In the genomic region with DNA sequence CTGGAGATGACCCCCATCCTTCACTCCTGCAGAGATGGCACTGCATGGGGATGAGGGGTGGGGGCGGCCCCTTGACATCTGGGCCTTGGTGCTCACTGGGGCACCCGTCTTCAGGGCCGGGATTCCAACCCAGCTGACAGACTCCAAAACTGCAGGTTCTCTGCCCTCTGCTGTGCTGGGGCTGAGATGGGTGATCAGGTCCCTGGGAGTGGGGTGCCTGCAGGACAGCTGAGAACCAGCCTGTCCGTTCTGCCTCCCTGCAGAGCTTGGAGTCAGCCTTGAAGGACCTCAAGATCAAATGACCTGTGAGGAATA, we compare ENCODE assay signal across 13 cellular contexts. TPM values are rescaled to one million over a fixed set of nuclear protein-coding genes. Genes with fewer than 3 reads are reported as not detected.
DNase-seq lines count a peak whose midpoint lies in the region; ATAC-seq and TF ChIP-seq lines count a peak whose summit lies in the region.
"Had no signal": no experiment of that assay in that cellular context is flagged by ENCODE, and none has a peak within 500 bp of the region (broad histone marks: within the 10 kb centered on the region; RNA-seq: fewer than 3 reads in every experiment).

No MANE protein-coding gene starts in this region.

- peaks cover 7% of the 10 kb centered on the region for H3K36me3 ChIP-seq in Caco-2 (ENCODE audit: control insufficient read depth, insufficient read depth, low read length)

- H3K4me3 Mint-ChIP-seq in Caco-2 (ENCODE audit: unreplicated experiment) = no peak overlapping the region
- no peak overlapping the region for H3K4me3 Mint-ChIP-seq in activated T-helper 2 cell treated with anti-CD3 and anti-CD28 coated beads, Interferon-gamma antibody, Interleukin-2, Interleukin-4, amounts not matched to agents 10 μg/mL and 5 μg/mL and 100 μg/mL, durations not matched to agents 14 hours and 24 hours and 36 hours (ENCODE audit: low read depth)
- H3K4me3 Mint-ChIP-seq in naive thymus-derived CD8-positive, alpha-beta T cell = peak overlapping the region in 3 of 10 donors; percentile 83 to 93 (median 87)

- H3K4me1 ChIP-seq in Caco-2 = no peaks in the 10 kb centered on the region

- POLR2A ChIA-PET in Caco-2 (lab: Charles Lee) = no interaction called here
- POLR2A ChIA-PET in naive thymus-derived CD8-positive, alpha-beta T cell (lab: Charles Lee) = interaction anchor here (0.5 to 6.2 kb wide), 15 partner anchors 9 to 648 kb away, joined by 3 to 95 read pairs (median 5); a partner anchor contains a TSS

- CTCF ChIA-PET in Caco-2 (lab: Charles Lee) = interaction anchor here (0.6 kb wide), 1 partner anchor 257 kb away, joined by 3 read pairs; no protein-coding TSS in a partner anchor

- peak overlapping the region; percentile 50 for H3K27ac Mint-ChIP-seq in Caco-2 (ENCODE audit: unreplicated experiment)
- peak overlapping the region; percentile 33 for H3K27ac Mint-ChIP-seq in activated T-helper 2 cell treated with anti-CD3 and anti-CD28 coated beads, Interferon-gamma antibody, Interleukin-2, Interleukin-4, amounts not matched to agents 10 μg/mL and 5 μg/mL and 100 μg/mL, durations not matched to agents 14 hours and 24 hours and 36 hours
- peak overlapping the region; percentile 27 to 97 (median 85) for H3K27ac Mint-ChIP-seq in naive thymus-derived CD8-positive, alpha-beta T cell

- H3K4me1 Mint-ChIP-seq in Caco-2 (ENCODE audit: low read depth, unreplicated experiment) = peaks cover 4% of the 10 kb centered on the region
- H3K4me1 Mint-ChIP-seq in activated T-helper 2 cell treated with anti-CD3 and anti-CD28 coated beads, Interferon-gamma antibody, Interleukin-2, Interleukin-4, amounts not matched to agents 10 μg/mL and 5 μg/mL and 100 μg/mL, durations not matched to agents 14 hours and 24 hours and 36 hours (ENCODE audit: low read depth) = peaks cover 12% of the 10 kb centered on the region
- peaks cover 7 to 35% (median 31%) of the 10 kb centered on the region in 4 donors for H3K4me1 Mint-ChIP-seq in naive thymus-derived CD8-positive, alpha-beta T cell

- intact Hi-C loops in Caco-2 (cut with micrococcal nuclease; ENCODE audit: unreplicated experiment) = no loop called here
- intact Hi-C loops in activated T-helper 2 cell treated with anti-CD3 and anti-CD28 coated beads, Interferon-gamma antibody, Interleukin-2, Interleukin-4, amounts not matched to agents 10 μg/mL and 5 μg/mL and 100 μg/mL, durations not matched to agents 14 hours and 24 hours and 36 hours (cut with micrococcal nuclease) = no loop called here

- no peak for ATAC-seq in naive thymus-derived CD8-positive, alpha-beta T cell
- ATAC-seq in GM21737 (IDR thresholded peaks at IDR 0.05; ENCODE audit: unreplicated experiment) = no peak

- no peaks in the 10 kb centered on the region for H3K27me3 Mint-ChIP-seq in Caco-2 (ENCODE audit: insufficient read depth, unreplicated experiment)
- H3K27me3 Mint-ChIP-seq in activated T-helper 2 cell treated with anti-CD3 and anti-CD28 coated beads, Interferon-gamma antibody, Interleukin-2, Interleukin-4, amounts not matched to agents 10 μg/mL and 5 μg/mL and 100 μg/mL, durations not matched to agents 14 hours and 24 hours and 36 hours (ENCODE audit: low read depth) = no peaks in the 10 kb centered on the region
- H3K27me3 Mint-ChIP-seq in naive thymus-derived CD8-positive, alpha-beta T cell = no peaks in the 10 kb centered on the region

- peak overlapping the region; percentile 74 for H3K27ac ChIP-seq in C4-2B
- H3K27ac ChIP-seq: PC-9 had no signal

- in situ Hi-C loops in G401 (cut with HindIII; ENCODE audit: low sequenced_read_pairs) = no loop called here

- no peak overlapping the region for H3K4me3 ChIP-seq in Caco-2 (ENCODE audit: low read depth, low read length)
- H3K4me3 ChIP-seq: MG63, PC-9 had no signal

- no peaks in the 10 kb centered on the region for H3K9me3 ChIP-seq in Caco-2
- H3K9me3 ChIP-seq: MG63 had no signal

- H3K9me3 Mint-ChIP-seq in Caco-2 (ENCODE audit: unreplicated experiment) = no peaks in the 10 kb centered on the region
- no peaks in the 10 kb centered on the region for H3K9me3 Mint-ChIP-seq in activated T-helper 2 cell treated with anti-CD3 and anti-CD28 coated beads, Interferon-gamma antibody, Interleukin-2, Interleukin-4, amounts not matched to agents 10 μg/mL and 5 μg/mL and 100 μg/mL, durations not matched to agents 14 hours and 24 hours and 36 hours
- no peaks in the 10 kb centered on the region for H3K9me3 Mint-ChIP-seq in naive thymus-derived CD8-positive, alpha-beta T cell

- H3K27me3 ChIP-seq in Caco-2 (replicated peaks; ENCODE audit: control insufficient read depth, insufficient read depth, low read length) = no peaks in the 10 kb centered on the region
- H3K27me3 ChIP-seq: MG63 had no signal

- H3K36me3 Mint-ChIP-seq in Caco-2 (ENCODE audit: insufficient read depth, unreplicated experiment) = peaks cover 100% of the 10 kb centered on the region
- peaks cover 87% of the 10 kb centered on the region for H3K36me3 Mint-ChIP-seq in activated T-helper 2 cell treated with anti-CD3 and anti-CD28 coated beads, Interferon-gamma antibody, Interleukin-2, Interleukin-4, amounts not matched to agents 10 μg/mL and 5 μg/mL and 100 μg/mL, durations not matched to agents 14 hours and 24 hours and 36 hours (ENCODE audit: low read depth)
- H3K36me3 Mint-ChIP-seq in naive thymus-derived CD8-positive, alpha-beta T cell = peaks cover 0 to 89% (median 7%) of the 10 kb centered on the region in 3 donors

- DNase-seq in Caco-2 (no peak), DMS153 (lab: John Stamatoyannopoulos, UW) (no peak), G401 (ENCODE audit: low spot score) (no peak)
- no peak for DNase-seq in activated T-helper 2 cell treated with anti-CD3 and anti-CD28 coated beads, Interferon-gamma antibody, Interleukin-2, Interleukin-4, amounts not matched to agents 10 μg/mL and 5 μg/mL and 100 μg/mL, durations not matched to agents 14 hours and 24 hours and 36 hours (ENCODE audit: low spot score)
- no peak for DNase-seq in naive thymus-derived CD8-positive, alpha-beta T cell
- DNase-seq: activated CD8-positive, alpha-beta memory T cell treated with anti-CD3 and anti-CD28 coated beads, Interleukin-2, amount 50 U/mL, for 4 hours; amniotic stem cell; MG63; NCI-H1930; PC-9; WERI-Rb-1 had no signal

- no peak for TF ChIP-seq CTCF in C4-2B (conservative IDR thresholded peaks at IDR 0.05)
- TF ChIP-seq CTCF in Caco-2 (IDR thresholded peaks at IDR 0.05; ENCODE audit: insufficient read depth in 1 of 2, low read depth in 1 of 2, low read length in 1 of 2, severe bottlenecking in 1 of 2, unreplicated experiment in 1 of 2) = no peak

- no TSS peak for BruUV-seq in Caco-2 (replicated peaks; lab: Mats Ljungman, UMichigan)

RNA-seq across cellular contexts. Expression of a gene that starts 14.3 kb away (rescaled TPM):
- 180 and 191 TPM in 2 replicates for total RNA-seq in Caco-2 (2022)
- 153 and 159 TPM in 2 replicates for total RNA-seq in activated T-helper 2 cell treated with anti-CD3 and anti-CD28 coated beads, Interferon-gamma antibody, Interleukin-2, Interleukin-4, amounts not matched to agents 10 μg/mL and 5 μg/mL and 100 μg/mL, durations not matched to agents 14 hours and 24 hours and 36 hours
- total RNA-seq in naive thymus-derived CD8-positive, alpha-beta T cell = 10 to 100 TPM; 70.2 to 75.1 TPM
- 10 to 100 TPM; 24.0 to 35.6 (median 33.4) TPM for polyA plus RNA-seq in naive thymus-derived CD8-positive, alpha-beta T cell
- 169 and 215 TPM in 2 replicates for total RNA-seq in G401 (2014; rRNA removed; shearing (Covaris generic))

RNA-seq across cellular contexts. Expression of a gene that starts 14.6 kb away (rescaled TPM):
- total RNA-seq in Caco-2 (2022) = 199 and 220 TPM in 2 replicates
- 123 and 130 TPM in 2 replicates for total RNA-seq in activated T-helper 2 cell treated with anti-CD3 and anti-CD28 coated beads, Interferon-gamma antibody, Interleukin-2, Interleukin-4, amounts not matched to agents 10 μg/mL and 5 μg/mL and 100 μg/mL, durations not matched to agents 14 hours and 24 hours and 36 hours
- total RNA-seq in naive thymus-derived CD8-positive, alpha-beta T cell = 10 to 100 TPM; 61.7 to 74.6 TPM
- 100 to 1,000 TPM; 151 to 216 (median 170) TPM for polyA plus RNA-seq in naive thymus-derived CD8-positive, alpha-beta T cell
- 91.6 and 96.3 TPM in 2 replicates for total RNA-seq in G401 (2014; rRNA removed; shearing (Covaris generic))

RNA-seq across cellular contexts. Expression of a gene that starts 19.6 kb away (rescaled TPM):
- total RNA-seq in Caco-2 (2022) = 128 and 135 TPM in 2 replicates
- total RNA-seq in activated T-helper 2 cell treated with anti-CD3 and anti-CD28 coated beads, Interferon-gamma antibody, Interleukin-2, Interleukin-4, amounts not matched to agents 10 μg/mL and 5 μg/mL and 100 μg/mL, durations not matched to agents 14 hours and 24 hours and 36 hours = 264 and 265 TPM in 2 replicates
- 100 to 1,000 TPM; 165 to 170 TPM for total RNA-seq in naive thymus-derived CD8-positive, alpha-beta T cell
- 100 to 1,000 TPM; 597 to 712 (median 662) TPM for polyA plus RNA-seq in naive thymus-derived CD8-positive, alpha-beta T cell
- total RNA-seq in G401 (2014; rRNA removed; shearing (Covaris generic)) = 281 and 284 TPM in 2 replicates

RNA-seq across cellular contexts. Expression of a gene that starts 44.5 kb away (rescaled TPM):
- total RNA-seq in Caco-2 (2022) = 59.6 TPM in 2 replicates
- total RNA-seq in activated T-helper 2 cell treated with anti-CD3 and anti-CD28 coated beads, Interferon-gamma antibody, Interleukin-2, Interleukin-4, amounts not matched to agents 10 μg/mL and 5 μg/mL and 100 μg/mL, durations not matched to agents 14 hours and 24 hours and 36 hours = 8.1 and 10.4 TPM in 2 replicates
- 10 to 100 TPM; 11.5 to 13.8 TPM for total RNA-seq in naive thymus-derived CD8-positive, alpha-beta T cell
- 1 to 10 TPM; 2.0 to 3.9 (median 3.2) TPM for polyA plus RNA-seq in naive thymus-derived CD8-positive, alpha-beta T cell
- 10.9 and 28.1 TPM in 2 replicates for total RNA-seq in G401 (2014; rRNA removed; shearing (Covaris generic))

RNA-seq across cellular contexts. Expression of a gene that starts 44.6 kb away (rescaled TPM):
- 133 and 158 TPM in 2 replicates for total RNA-seq in Caco-2 (2022)
- total RNA-seq in activated T-helper 2 cell treated with anti-CD3 and anti-CD28 coated beads, Interferon-gamma antibody, Interleukin-2, Interleukin-4, amounts not matched to agents 10 μg/mL and 5 μg/mL and 100 μg/mL, durations not matched to agents 14 hours and 24 hours and 36 hours = 88.4 and 89.9 TPM in 2 replicates
- 10 to 100 TPM; 48.6 to 55.2 TPM for total RNA-seq in naive thymus-derived CD8-positive, alpha-beta T cell
- 10 to 100 TPM; 22.9 to 31.3 (median 28.1) TPM for polyA plus RNA-seq in naive thymus-derived CD8-positive, alpha-beta T cell
- total RNA-seq in G401 (2014; rRNA removed; shearing (Covaris generic)) = 57.0 and 59.3 TPM in 2 replicates

Comparison
In these comparisons a context has a peak if more than half of its experiments do, and no peak if none do; other contexts are left out.
1. H3K27ac Mint-ChIP-seq: peak in every context shown above with its lines; median percentile 85 in naive thymus-derived CD8-positive, alpha-beta T cell; 50 in Caco-2; 33 in activated T-helper 2 cell treated with anti-CD3 and anti-CD28 coated beads, Interferon-gamma antibody, Interleukin-2, Interleukin-4, amounts not matched to agents 10 μg/mL and 5 μg/mL and 100 μg/mL, durations not matched to agents 14 hours and 24 hours and 36 hours.